ENCODE assay signal across 1 cellular context in genomic region chr20:48064929-48065328, GRCh38.
TF ChIP-seq lines count a peak whose summit lies in the region.

No MANE protein-coding gene starts in this region.

TF ChIP-seq in IMR-90, 13 proteins besides CTCF, POLR2A, EP300 and RAD21:
- no peak for TF ChIP-seq ELK1 (IDR thresholded peaks at IDR 0.05; ENCODE audit: borderline replicate concordance, low read depth, low read length)
- no peak for TF ChIP-seq RFX5 (IDR thresholded peaks at IDR 0.05; ENCODE audit: low read depth, low read length)
- no peak for TF ChIP-seq NFE2L2 (IDR thresholded peaks at IDR 0.05; ENCODE audit: low read depth, low read length)
- TF ChIP-seq RCOR1 (IDR thresholded peaks at IDR 0.05; ENCODE audit: insufficient replicate concordance, low read length) = no peak
- no peak for TF ChIP-seq MAFK (IDR thresholded peaks at IDR 0.05; ENCODE audit: low read depth, low read length)
- no peak for TF ChIP-seq USF2 (IDR thresholded peaks at IDR 0.05; ENCODE audit: low read depth, low read length)
- no peak for TF ChIP-seq MXI1 (IDR thresholded peaks at IDR 0.05; ENCODE audit: borderline replicate concordance, low read depth, low read length)
- no peak for TF ChIP-seq MAZ (IDR thresholded peaks at IDR 0.05; ENCODE audit: borderline replicate concordance, low read depth, low read length)
- TF ChIP-seq CEBPB (IDR thresholded peaks at IDR 0.05; ENCODE audit: low read depth, low read length) = no peak
- no peak for TF ChIP-seq CHD1 (IDR thresholded peaks at IDR 0.05; ENCODE audit: low read depth, low read length)
- no peak for TF ChIP-seq SMC3 (IDR thresholded peaks at IDR 0.05; ENCODE audit: low read depth, low read length)
- TF ChIP-seq FOS (IDR thresholded peaks at IDR 0.05; ENCODE audit: low read depth, low read length) = no peak
- no peak for TF ChIP-seq BHLHE40 (IDR thresholded peaks at IDR 0.05; ENCODE audit: low read depth, low read length)
